Comparison of ENCODE assay signal across 1 cellular context in the genomic region with DNA sequence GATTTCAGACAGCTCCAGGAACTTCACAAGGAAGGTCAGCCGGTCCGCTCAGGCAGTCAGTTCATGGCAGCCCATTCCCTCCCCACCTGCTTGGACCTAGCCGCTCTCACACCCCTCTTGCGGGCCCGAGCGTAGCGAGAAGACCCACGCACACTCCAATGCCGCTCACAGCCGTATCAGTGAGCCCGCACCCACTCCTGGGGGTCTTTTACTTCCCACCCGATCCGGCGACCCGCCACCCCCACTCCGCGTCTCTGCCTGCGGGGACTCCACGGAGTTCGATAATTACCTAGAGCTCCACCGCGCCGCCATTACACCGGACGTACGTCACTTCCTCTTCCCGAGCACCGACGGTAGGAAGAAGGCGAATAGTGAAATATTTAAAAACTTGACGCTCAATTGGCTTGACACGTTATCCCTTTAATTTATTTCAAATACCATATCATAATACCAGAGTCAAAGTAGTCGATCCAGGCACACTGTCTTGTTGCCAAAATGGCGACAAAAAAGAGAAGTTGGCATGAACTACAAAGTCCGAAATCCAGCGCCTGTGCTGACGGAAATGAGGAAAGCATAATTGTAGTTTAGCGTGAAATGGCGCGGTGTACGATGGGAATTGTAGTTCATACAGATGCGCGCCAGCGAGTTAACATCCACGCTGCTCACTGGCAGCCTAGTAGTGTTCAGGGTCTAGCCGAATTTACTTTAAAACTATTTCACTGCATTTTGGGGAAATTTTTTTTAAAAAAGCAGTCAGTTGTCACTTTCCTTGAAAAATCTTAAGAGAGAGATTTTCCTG.
TF ChIP-seq lines count a peak whose summit lies in the region.

A gene (minus strand): TSS at position 517 of the 799 bp plus-strand sequence. CDS start 13,956 bp downstream, outside the sequence.

TF ChIP-seq in HepG2, 621 proteins besides CTCF, POLR2A, EP300 and RAD21 (continued from another document and continues in another):
- TF ChIP-seq BHLHE40 (IDR thresholded peaks at IDR 0.05; ENCODE audit: low read length) = peak; percentile 37; the same call in 1 of the 2 replicates
- no peak for TF ChIP-seq NBN (conservative IDR thresholded peaks at IDR 0.05)
- TF ChIP-seq ZNF816 (CRISPR knock-in tag; IDR thresholded peaks at IDR 0.05; ENCODE audit: borderline replicate concordance) = peak; percentile 92; the same call in 1 of the 2 replicates
- TF ChIP-seq NFIC (IDR thresholded peaks at IDR 0.05; ENCODE audit: low read length) = peak; percentile 65
- TF ChIP-seq RFXAP (CRISPR knock-in tag; IDR thresholded peaks at IDR 0.05; ENCODE audit: borderline replicate concordance) = peak; percentile 67; the same call in 1 of the 2 replicates
- 0 out of 2 replicates have a peak, but pooled peaks have one; percentile 57 for TF ChIP-seq MTF2 (CRISPR knock-in tag; IDR thresholded peaks at IDR 0.05; ENCODE audit: borderline replicate concordance)
- peak; percentile 81; the same call in 1 of the 2 replicates for TF ChIP-seq KLF11 (CRISPR knock-in tag; IDR thresholded peaks at IDR 0.05)
- TF ChIP-seq ZNF354B (CRISPR knock-in tag; IDR thresholded peaks at IDR 0.05) = no peak
- peak; percentile 68 for TF ChIP-seq RXRA (CRISPR knock-in tag; IDR thresholded peaks at IDR 0.05)
- TF ChIP-seq, protein P1, sequence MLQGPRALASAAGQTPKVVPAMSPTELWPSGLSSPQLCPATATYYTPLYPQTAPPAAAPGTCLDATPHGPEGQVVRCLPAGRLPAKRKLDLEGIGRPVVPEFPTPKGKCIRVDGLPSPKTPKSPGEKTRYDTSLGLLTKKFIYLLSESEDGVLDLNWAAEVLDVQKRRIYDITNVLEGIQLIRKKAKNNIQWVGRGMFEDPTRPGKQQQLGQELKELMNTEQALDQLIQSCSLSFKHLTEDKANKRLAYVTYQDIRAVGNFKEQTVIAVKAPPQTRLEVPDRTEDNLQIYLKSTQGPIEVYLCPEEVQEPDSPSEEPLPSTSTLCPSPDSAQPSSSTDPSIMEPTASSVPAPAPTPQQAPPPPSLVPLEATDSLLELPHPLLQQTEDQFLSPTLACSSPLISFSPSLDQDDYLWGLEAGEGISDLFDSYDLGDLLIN (CRISPR knock-in tag; IDR thresholded peaks at IDR 0.05; ENCODE audit: borderline replicate concordance) = no peak
- TF ChIP-seq, protein P2, sequence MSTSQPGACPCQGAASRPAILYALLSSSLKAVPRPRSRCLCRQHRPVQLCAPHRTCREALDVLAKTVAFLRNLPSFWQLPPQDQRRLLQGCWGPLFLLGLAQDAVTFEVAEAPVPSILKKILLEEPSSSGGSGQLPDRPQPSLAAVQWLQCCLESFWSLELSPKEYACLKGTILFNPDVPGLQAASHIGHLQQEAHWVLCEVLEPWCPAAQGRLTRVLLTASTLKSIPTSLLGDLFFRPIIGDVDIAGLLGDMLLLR (CRISPR knock-in tag; IDR thresholded peaks at IDR 0.05) = peak; percentile 79; the same call in 1 of the 2 replicates
- no peak for TF ChIP-seq PHB2 (IDR thresholded peaks at IDR 0.05; ENCODE audit: partially characterized antibody)
- TF ChIP-seq TP53 (CRISPR knock-in tag; conservative IDR thresholded peaks at IDR 0.05) = 0 out of 2 replicates have a peak, but pooled peaks have one; percentile 62
- TF ChIP-seq ZBTB8A (CRISPR knock-in tag; IDR thresholded peaks at IDR 0.05; ENCODE audit: borderline replicate concordance, low read depth) = peak; percentile 58; the same call in 1 of the 2 replicates
- peak; percentile 59 for TF ChIP-seq HNRNPLL (IDR thresholded peaks at IDR 0.05; ENCODE audit: low read depth, low read length, poor library complexity, severe bottlenecking)
- TF ChIP-seq SRF (IDR thresholded peaks at IDR 0.05; ENCODE audit: low read depth, low read length) = no peak
- TF ChIP-seq, protein P3, sequence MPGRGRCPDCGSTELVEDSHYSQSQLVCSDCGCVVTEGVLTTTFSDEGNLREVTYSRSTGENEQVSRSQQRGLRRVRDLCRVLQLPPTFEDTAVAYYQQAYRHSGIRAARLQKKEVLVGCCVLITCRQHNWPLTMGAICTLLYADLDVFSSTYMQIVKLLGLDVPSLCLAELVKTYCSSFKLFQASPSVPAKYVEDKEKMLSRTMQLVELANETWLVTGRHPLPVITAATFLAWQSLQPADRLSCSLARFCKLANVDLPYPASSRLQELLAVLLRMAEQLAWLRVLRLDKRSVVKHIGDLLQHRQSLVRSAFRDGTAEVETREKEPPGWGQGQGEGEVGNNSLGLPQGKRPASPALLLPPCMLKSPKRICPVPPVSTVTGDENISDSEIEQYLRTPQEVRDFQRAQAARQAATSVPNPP (CRISPR knock-in tag; IDR thresholded peaks at IDR 0.05) = 0 out of 2 replicates have a peak, but pooled peaks have one; percentile 45
- TF ChIP-seq, protein P4, sequence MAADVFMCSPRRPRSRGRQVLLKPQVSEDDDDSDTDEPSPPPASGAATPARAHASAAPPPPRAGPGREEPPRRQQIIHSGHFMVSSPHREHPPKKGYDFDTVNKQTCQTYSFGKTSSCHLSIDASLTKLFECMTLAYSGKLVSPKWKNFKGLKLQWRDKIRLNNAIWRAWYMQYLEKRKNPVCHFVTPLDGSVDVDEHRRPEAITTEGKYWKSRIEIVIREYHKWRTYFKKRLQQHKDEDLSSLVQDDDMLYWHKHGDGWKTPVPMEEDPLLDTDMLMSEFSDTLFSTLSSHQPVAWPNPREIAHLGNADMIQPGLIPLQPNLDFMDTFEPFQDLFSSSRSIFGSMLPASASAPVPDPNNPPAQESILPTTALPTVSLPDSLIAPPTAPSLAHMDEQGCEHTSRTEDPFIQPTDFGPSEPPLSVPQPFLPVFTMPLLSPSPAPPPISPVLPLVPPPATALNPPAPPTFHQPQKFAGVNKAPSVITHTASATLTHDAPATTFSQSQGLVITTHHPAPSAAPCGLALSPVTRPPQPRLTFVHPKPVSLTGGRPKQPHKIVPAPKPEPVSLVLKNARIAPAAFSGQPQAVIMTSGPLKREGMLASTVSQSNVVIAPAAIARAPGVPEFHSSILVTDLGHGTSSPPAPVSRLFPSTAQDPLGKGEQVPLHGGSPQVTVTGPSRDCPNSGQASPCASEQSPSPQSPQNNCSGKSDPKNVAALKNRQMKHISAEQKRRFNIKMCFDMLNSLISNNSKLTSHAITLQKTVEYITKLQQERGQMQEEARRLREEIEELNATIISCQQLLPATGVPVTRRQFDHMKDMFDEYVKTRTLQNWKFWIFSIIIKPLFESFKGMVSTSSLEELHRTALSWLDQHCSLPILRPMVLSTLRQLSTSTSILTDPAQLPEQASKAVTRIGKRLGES (CRISPR knock-in tag; IDR thresholded peaks at IDR 0.05; ENCODE audit: borderline replicate concordance) = no peak
- peak; percentile 75; the same call in 1 of the 2 replicates for TF ChIP-seq ZNF572 (CRISPR knock-in tag; IDR thresholded peaks at IDR 0.05)
- 0 out of 2 replicates have a peak, but pooled peaks have one; percentile 31 for TF ChIP-seq ZNF709 (CRISPR knock-in tag; IDR thresholded peaks at IDR 0.05)
- no peak for TF ChIP-seq RFX1 (IDR thresholded peaks at IDR 0.05)
- peak; percentile 76; the same call in 1 of the 2 replicates for TF ChIP-seq ZNF335 (CRISPR knock-in tag; IDR thresholded peaks at IDR 0.05)
- peak; percentile 92 for TF ChIP-seq POLR2G (IDR thresholded peaks at IDR 0.05; ENCODE audit: low read depth, low read length)
- TF ChIP-seq ARNT2 (CRISPR knock-in tag; IDR thresholded peaks at IDR 0.05; ENCODE audit: low read depth) = peak; percentile 83
- TF ChIP-seq ARNT (IDR thresholded peaks at IDR 0.05) = no peak
- TF ChIP-seq, protein P5, sequence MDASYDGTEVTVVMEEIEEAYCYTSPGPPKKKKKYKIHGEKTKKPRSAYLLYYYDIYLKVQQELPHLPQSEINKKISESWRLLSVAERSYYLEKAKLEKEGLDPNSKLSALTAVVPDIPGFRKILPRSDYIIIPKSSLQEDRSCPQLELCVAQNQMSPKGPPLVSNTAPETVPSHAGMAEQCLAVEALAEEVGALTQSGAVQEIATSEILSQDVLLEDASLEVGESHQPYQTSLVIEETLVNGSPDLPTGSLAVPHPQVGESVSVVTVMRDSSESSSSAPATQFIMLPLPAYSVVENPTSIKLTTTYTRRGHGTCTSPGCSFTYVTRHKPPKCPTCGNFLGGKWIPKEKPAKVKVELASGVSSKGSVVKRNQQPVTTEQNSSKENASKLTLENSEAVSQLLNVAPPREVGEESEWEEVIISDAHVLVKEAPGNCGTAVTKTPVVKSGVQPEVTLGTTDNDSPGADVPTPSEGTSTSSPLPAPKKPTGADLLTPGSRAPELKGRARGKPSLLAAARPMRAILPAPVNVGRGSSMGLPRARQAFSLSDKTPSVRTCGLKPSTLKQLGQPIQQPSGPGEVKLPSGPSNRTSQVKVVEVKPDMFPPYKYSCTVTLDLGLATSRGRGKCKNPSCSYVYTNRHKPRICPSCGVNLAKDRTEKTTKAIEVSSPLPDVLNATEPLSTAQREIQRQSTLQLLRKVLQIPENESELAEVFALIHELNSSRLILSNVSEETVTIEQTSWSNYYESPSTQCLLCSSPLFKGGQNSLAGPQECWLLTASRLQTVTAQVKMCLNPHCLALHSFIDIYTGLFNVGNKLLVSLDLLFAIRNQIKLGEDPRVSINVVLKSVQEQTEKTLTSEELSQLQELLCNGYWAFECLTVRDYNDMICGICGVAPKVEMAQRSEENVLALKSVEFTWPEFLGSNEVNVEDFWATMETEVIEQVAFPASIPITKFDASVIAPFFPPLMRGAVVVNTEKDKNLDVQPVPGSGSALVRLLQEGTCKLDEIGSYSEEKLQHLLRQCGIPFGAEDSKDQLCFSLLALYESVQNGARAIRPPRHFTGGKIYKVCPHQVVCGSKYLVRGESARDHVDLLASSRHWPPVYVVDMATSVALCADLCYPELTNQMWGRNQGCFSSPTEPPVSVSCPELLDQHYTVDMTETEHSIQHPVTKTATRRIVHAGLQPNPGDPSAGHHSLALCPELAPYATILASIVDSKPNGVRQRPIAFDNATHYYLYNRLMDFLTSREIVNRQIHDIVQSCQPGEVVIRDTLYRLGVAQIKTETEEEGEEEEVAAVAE (CRISPR knock-in tag; IDR thresholded peaks at IDR 0.05; ENCODE audit: borderline replicate concordance) = peak; percentile 95; the same call in 1 of the 2 replicates
- TF ChIP-seq ZNF44 (CRISPR knock-in tag; IDR thresholded peaks at IDR 0.05) = 0 out of 2 replicates have a peak, but pooled peaks have one; percentile 65
- TF ChIP-seq, protein P6, sequence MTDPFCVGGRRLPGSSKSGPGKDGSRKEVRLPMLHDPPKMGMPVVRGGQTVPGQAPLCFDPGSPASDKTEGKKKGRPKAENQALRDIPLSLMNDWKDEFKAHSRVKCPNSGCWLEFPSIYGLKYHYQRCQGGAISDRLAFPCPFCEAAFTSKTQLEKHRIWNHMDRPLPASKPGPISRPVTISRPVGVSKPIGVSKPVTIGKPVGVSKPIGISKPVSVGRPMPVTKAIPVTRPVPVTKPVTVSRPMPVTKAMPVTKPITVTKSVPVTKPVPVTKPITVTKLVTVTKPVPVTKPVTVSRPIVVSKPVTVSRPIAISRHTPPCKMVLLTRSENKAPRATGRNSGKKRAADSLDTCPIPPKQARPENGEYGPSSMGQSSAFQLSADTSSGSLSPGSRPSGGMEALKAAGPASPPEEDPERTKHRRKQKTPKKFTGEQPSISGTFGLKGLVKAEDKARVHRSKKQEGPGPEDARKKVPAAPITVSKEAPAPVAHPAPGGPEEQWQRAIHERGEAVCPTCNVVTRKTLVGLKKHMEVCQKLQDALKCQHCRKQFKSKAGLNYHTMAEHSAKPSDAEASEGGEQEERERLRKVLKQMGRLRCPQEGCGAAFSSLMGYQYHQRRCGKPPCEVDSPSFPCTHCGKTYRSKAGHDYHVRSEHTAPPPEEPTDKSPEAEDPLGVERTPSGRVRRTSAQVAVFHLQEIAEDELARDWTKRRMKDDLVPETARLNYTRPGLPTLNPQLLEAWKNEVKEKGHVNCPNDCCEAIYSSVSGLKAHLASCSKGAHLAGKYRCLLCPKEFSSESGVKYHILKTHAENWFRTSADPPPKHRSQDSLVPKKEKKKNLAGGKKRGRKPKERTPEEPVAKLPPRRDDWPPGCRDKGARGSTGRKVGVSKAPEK (CRISPR knock-in tag; IDR thresholded peaks at IDR 0.05; ENCODE audit: borderline replicate concordance) = 0 out of 2 replicates have a peak, but pooled peaks have one; percentile 34
- no peak for TF ChIP-seq NRL (CRISPR knock-in tag; IDR thresholded peaks at IDR 0.05; ENCODE audit: borderline replicate concordance)
- TF ChIP-seq ZNF776 (CRISPR knock-in tag; IDR thresholded peaks at IDR 0.05) = peak; percentile 72; the same call in 1 of the 2 replicates
- TF ChIP-seq REPIN1 (CRISPR knock-in tag; IDR thresholded peaks at IDR 0.05; ENCODE audit: borderline replicate concordance, low read depth) = peak; percentile 59; the same call in 1 of the 2 replicates
- TF ChIP-seq TAF15 (IDR thresholded peaks at IDR 0.05; ENCODE audit: low read depth, low read length, poor library complexity, severe bottlenecking) = no peak
- TF ChIP-seq SETDB1 (CRISPR knock-in tag; IDR thresholded peaks at IDR 0.05; ENCODE audit: borderline replicate concordance) = no peak
- TF ChIP-seq ZFP82 (CRISPR knock-in tag; IDR thresholded peaks at IDR 0.05; ENCODE audit: borderline replicate concordance) = peak; percentile 72; the same call in 1 of the 2 replicates
- TF ChIP-seq ZNF75D (CRISPR knock-in tag; IDR thresholded peaks at IDR 0.05; ENCODE audit: borderline replicate concordance) = no peak
- peak; percentile 93 for TF ChIP-seq ZFX (CRISPR knock-in tag; IDR thresholded peaks at IDR 0.05; ENCODE audit: low read depth)
- TF ChIP-seq ZNF598 (CRISPR knock-in tag; IDR thresholded peaks at IDR 0.05; ENCODE audit: borderline replicate concordance) = peak; percentile 87; the same call in 1 of the 2 replicates
- peak; percentile 47; the same call in 1 of the 2 replicates for TF ChIP-seq ZNF644 (CRISPR knock-in tag; IDR thresholded peaks at IDR 0.05; ENCODE audit: low read depth)
- no peak for TF ChIP-seq MTF1 (CRISPR knock-in tag; IDR thresholded peaks at IDR 0.05)
- TF ChIP-seq ZNF589 (CRISPR knock-in tag; conservative IDR thresholded peaks at IDR 0.05) = no peak
- peak; percentile 81 for TF ChIP-seq ZBTB7B (CRISPR knock-in tag; IDR thresholded peaks at IDR 0.05)
- TF ChIP-seq, protein P7, sequence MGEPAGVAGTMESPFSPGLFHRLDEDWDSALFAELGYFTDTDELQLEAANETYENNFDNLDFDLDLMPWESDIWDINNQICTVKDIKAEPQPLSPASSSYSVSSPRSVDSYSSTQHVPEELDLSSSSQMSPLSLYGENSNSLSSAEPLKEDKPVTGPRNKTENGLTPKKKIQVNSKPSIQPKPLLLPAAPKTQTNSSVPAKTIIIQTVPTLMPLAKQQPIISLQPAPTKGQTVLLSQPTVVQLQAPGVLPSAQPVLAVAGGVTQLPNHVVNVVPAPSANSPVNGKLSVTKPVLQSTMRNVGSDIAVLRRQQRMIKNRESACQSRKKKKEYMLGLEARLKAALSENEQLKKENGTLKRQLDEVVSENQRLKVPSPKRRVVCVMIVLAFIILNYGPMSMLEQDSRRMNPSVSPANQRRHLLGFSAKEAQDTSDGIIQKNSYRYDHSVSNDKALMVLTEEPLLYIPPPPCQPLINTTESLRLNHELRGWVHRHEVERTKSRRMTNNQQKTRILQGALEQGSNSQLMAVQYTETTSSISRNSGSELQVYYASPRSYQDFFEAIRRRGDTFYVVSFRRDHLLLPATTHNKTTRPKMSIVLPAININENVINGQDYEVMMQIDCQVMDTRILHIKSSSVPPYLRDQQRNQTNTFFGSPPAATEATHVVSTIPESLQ (CRISPR knock-in tag; conservative IDR thresholded peaks at IDR 0.05) = 0 out of 2 replicates have a peak, but pooled peaks have one; percentile 20
- TF ChIP-seq KAT7 (CRISPR knock-in tag; IDR thresholded peaks at IDR 0.05; ENCODE audit: borderline replicate concordance) = peak; percentile 93; the same call in 1 of the 2 replicates
- no peak for TF ChIP-seq ZNF292 (CRISPR knock-in tag; IDR thresholded peaks at IDR 0.05; ENCODE audit: borderline replicate concordance, low read depth)
